Comparison of ENCODE assay signal across 10 cellular contexts in the genomic region with DNA sequence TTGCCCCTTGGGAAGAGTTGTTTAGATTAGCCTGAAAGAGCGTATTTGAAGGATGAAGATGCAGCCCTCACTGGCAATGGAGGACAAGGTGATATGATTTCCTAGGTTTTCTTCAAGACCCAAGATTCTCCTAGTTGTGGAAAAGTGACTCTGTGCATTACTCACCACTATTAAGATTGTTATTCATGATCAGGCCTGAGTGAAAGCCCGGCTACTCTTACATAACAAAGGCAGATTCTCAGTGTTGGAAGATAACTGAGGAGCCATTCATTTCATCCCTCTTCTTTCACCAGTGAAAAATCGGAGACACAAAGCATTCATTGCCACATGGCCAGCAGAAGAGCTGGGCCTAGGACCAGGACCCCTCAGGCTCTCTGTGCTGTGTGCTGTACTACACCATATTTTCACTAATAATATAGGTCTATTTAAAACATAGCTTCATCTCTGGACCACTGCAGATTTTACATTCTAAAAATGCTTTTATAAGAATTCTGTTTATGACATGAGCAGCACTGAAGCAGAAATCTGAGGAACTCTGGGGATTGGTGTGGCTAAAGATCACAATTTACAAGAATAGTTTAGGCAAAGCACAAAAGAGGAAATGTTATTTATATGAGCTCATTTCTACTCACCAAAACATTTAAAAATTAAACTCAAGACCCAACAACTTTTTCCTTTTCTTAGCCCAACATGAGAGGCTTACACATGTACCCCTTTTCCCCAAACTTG.
DNase-seq lines count a peak whose midpoint lies in the region; ATAC-seq and TF ChIP-seq lines count a peak whose summit lies in the region.
"Had no signal": no experiment of that assay in that cellular context is flagged by ENCODE, and none has a peak within 500 bp of the region (broad histone marks: within the 10 kb centered on the region; RNA-seq: fewer than 3 reads in every experiment).

No MANE protein-coding gene starts in this region.

- no TSS peak for BruUV-seq in PC-3 (replicated peaks; lab: Mats Ljungman, UMichigan)

- WGBS in esophagus, 2 donors, result 60 to 75% methylated on average over 3 of the region's 3 CpGs

- H3K79me2 ChIP-seq in PC-3 (ENCODE audit: low read length), result no peaks in the 10 kb centered on the region

- TF ChIP-seq CTCF in AG04450 (IDR thresholded peaks at IDR 0.05; ENCODE audit: low read depth, low read length), result no peak
- TF ChIP-seq CTCF in PC-3 (conservative IDR thresholded peaks at IDR 0.05; ENCODE audit: low read depth, low read length), result no peak
- no peak for TF ChIP-seq CTCF in neural crest cell (conservative IDR thresholded peaks at IDR 0.05)

- no peaks in the 10 kb centered on the region for H3K36me3 Mint-ChIP-seq in neural crest cell (ENCODE audit: low read depth)
- H3K36me3 Mint-ChIP-seq: CD8-positive, alpha-beta T cell had no signal

- no peaks in the 10 kb centered on the region for H3K27me3 Mint-ChIP-seq in neural crest cell (ENCODE audit: low read depth)

- peaks cover 3% of the 10 kb centered on the region for H3K9me3 Mint-ChIP-seq in neural crest cell
- H3K9me3 Mint-ChIP-seq: CD8-positive, alpha-beta T cell had no signal

- H3K27ac ChIP-seq in AG04450 (ENCODE audit: low read depth, low read length) (peak overlapping the region; percentile 99), PC-3 (ENCODE audit: low read length) (peak overlapping the region; percentile 68), esophagus (ENCODE audit: low read depth in 2 of 2, low read length in 1 of 2) (peak overlapping the region; percentile 11 to 48)

- peaks cover 50% of the 10 kb centered on the region for H3K4me1 Mint-ChIP-seq in neural crest cell

- ATAC-seq in PC-3 (peak; percentile 70), HG02642 (IDR thresholded peaks at IDR 0.05; ENCODE audit: poor library complexity, unreplicated experiment) (no peak), GM19452 (IDR thresholded peaks at IDR 0.05; ENCODE audit: unreplicated experiment) (no peak)
- ATAC-seq: CD8-positive, alpha-beta T cell had no signal

- peak overlapping the region; percentile 67 for H3K4me2 ChIP-seq in PC-3 (ENCODE audit: low read length)

- no peaks in the 10 kb centered on the region for H3F3A ChIP-seq in PC-3 (ENCODE audit: low read length, unreplicated experiment)

- H3K36me3 ChIP-seq in PC-3 (ENCODE audit: low read depth, low read length), result no peaks in the 10 kb centered on the region
- H3K36me3 ChIP-seq in esophagus (ENCODE audit: control insufficient read depth in 2 of 2, insufficient read depth in 2 of 2, low read length in 1 of 2), result no peaks in the 10 kb centered on the region

- H4K20me1 ChIP-seq in PC-3 (ENCODE audit: low read length), result no peaks in the 10 kb centered on the region

- no peak overlapping the region for H2AFZ ChIP-seq in PC-3 (ENCODE audit: low read length)

- no peak overlapping the region for H3K4me3 ChIP-seq in AG04450 (ENCODE audit: low read depth, low read length)
- no peak overlapping the region for H3K4me3 ChIP-seq in PC-3 (ENCODE audit: low read length)
- no peak overlapping the region for H3K4me3 ChIP-seq in esophagus (ENCODE audit: low read depth in 1 of 2, low read length in 2 of 2)

- no peak for DNase-seq in AG04450 (ENCODE audit: low read depth, low spot score)
- DNase-seq in PC-3, result peak; percentile 56
- no peak for DNase-seq in neural crest cell (ENCODE audit: low read depth, low spot score)
- no peak for DNase-seq in HEK293T (ENCODE audit: extremely low spot score)
- no peak for DNase-seq in cortex of kidney (lab: John Stamatoyannopoulos, UW)
- DNase-seq: CD8-positive, alpha-beta T cell; NCI-H524 treated with DMSO at 0.1 percent for 48 hours had no signal

- no peaks in the 10 kb centered on the region for H3K9me3 ChIP-seq in AG04450 (ENCODE audit: control insufficient read depth, insufficient read depth, low read length)
- no peaks in the 10 kb centered on the region for H3K9me3 ChIP-seq in PC-3 (ENCODE audit: low read length)
- H3K9me3 ChIP-seq in esophagus (ENCODE audit: control insufficient read depth in 2 of 2, insufficient read depth in 1 of 2, low read depth in 1 of 2, low read length in 1 of 2), result no peaks in the 10 kb centered on the region

- H3K4me1 ChIP-seq in PC-3 (ENCODE audit: insufficient read depth, low read length) (peaks cover 22% of the 10 kb centered on the region), esophagus (ENCODE audit: control insufficient read depth in 2 of 2, insufficient read depth in 2 of 2, low read length in 1 of 2) (no peaks in the 10 kb centered on the region)

- H3K4me3 Mint-ChIP-seq in neural crest cell, result peak overlapping the region; percentile 17
- H3K4me3 Mint-ChIP-seq: CD8-positive, alpha-beta T cell had no signal

- no peaks in the 10 kb centered on the region for H3K27me3 ChIP-seq in AG04450 (ENCODE audit: control insufficient read depth, insufficient read depth, low read length)
- no peaks in the 10 kb centered on the region for H3K27me3 ChIP-seq in PC-3 (ENCODE audit: low read length)
- no peaks in the 10 kb centered on the region for H3K27me3 ChIP-seq in esophagus (ENCODE audit: control insufficient read depth in 1 of 2, insufficient read depth in 2 of 2, low read length in 2 of 2)

- H3K27ac Mint-ChIP-seq in neural crest cell (ENCODE audit: unreplicated experiment), result peak overlapping the region; percentile 52
- H3K27ac Mint-ChIP-seq: CD8-positive, alpha-beta T cell had no signal

- intact Hi-C loops in PC-3 (cut with micrococcal nuclease), result no loop called here

- CTCF ChIA-PET in AG04450 (lab: Charles Lee), result interaction anchor here (0.6 to 1.7 kb wide), 3 partner anchors 85 to 208 kb away, joined by 3 to 7 read pairs (median 4); no protein-coding TSS in a partner anchor
- CTCF ChIA-PET in PC-3 (lab: Charles Lee), result no interaction called here
- CTCF ChIA-PET in HEK293T (lab: Yijun Ruan, JAX), result no interaction called here

- no peaks in the 10 kb centered on the region for H3K9me2 ChIP-seq in PC-3 (replicated peaks; ENCODE audit: low read length)

- H3K9ac ChIP-seq in PC-3 (ENCODE audit: low read length), result peak overlapping the region; percentile 40; the same call in 1 of the 2 replicates

- POLR2A ChIA-PET in AG04450 (lab: Yijun Ruan, JAX) (interaction anchor here (0.7 to 1.6 kb wide), 3 partner anchors 11 to 184 kb away, joined by 3 to 11 read pairs (median 7); a partner anchor contains a TSS), PC-3 (lab: Charles Lee; ENCODE audit: unreplicated experiment) (interaction anchor here (1.0 kb wide), 1 partner anchor 182 kb away, joined by 3 read pairs; a partner anchor contains a TSS), HEK293T (lab: Yijun Ruan, JAX) (no interaction called here)

TF ChIP-seq in HEK293T, 16 proteins besides CTCF, POLR2A, EP300 and RAD21:
- TF ChIP-seq ELF4 (IDR thresholded peaks at IDR 0.05), result no peak
- no peak for TF ChIP-seq L3MBTL2 (conservative IDR thresholded peaks at IDR 0.05)
- TF ChIP-seq LEF1 (IDR thresholded peaks at IDR 0.05; ENCODE audit: borderline replicate concordance), result no peak
- TF ChIP-seq TARDBP (IDR thresholded peaks at IDR 0.05), result no peak
- TF ChIP-seq, protein P1, sequence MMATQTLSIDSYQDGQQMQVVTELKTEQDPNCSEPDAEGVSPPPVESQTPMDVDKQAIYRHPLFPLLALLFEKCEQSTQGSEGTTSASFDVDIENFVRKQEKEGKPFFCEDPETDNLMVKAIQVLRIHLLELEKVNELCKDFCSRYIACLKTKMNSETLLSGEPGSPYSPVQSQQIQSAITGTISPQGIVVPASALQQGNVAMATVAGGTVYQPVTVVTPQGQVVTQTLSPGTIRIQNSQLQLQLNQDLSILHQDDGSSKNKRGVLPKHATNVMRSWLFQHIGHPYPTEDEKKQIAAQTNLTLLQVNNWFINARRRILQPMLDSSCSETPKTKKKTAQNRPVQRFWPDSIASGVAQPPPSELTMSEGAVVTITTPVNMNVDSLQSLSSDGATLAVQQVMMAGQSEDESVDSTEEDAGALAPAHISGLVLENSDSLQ (IDR thresholded peaks at IDR 0.05), result no peak
- TF ChIP-seq SUZ12 (IDR thresholded peaks at IDR 0.05), result no peak
- TF ChIP-seq FOXK2 (IDR thresholded peaks at IDR 0.05), result no peak
- no peak for TF ChIP-seq ARNT (IDR thresholded peaks at IDR 0.05)
- TF ChIP-seq HDGF (IDR thresholded peaks at IDR 0.05; ENCODE audit: borderline replicate concordance), result no peak
- no peak for TF ChIP-seq FOXM1 (IDR thresholded peaks at IDR 0.05; ENCODE audit: borderline replicate concordance)
- TF ChIP-seq ZNF384 (IDR thresholded peaks at IDR 0.05), result no peak
- no peak for TF ChIP-seq FOXA1 (IDR thresholded peaks at IDR 0.05)
- no peak for TF ChIP-seq CTBP1 (IDR thresholded peaks at IDR 0.05; ENCODE audit: borderline replicate concordance)

Comparison
In these comparisons a context has a peak if more than half of its experiments do, and no peak if none do; other contexts are left out.
1. H3K27ac ChIP-seq: peak in every context shown above with its lines; median percentile 99 in AG04450; 68 in PC-3; 30 in esophagus.